ENCODE assay signal across 26 cellular contexts in genomic region chr21:32532636-32533035, GRCh38. TPM values are rescaled to one million over a fixed set of nuclear protein-coding genes. Genes with fewer than 3 reads are reported as not detected.
"Had no signal": no experiment of that assay in that cellular context is flagged by ENCODE, and none has a peak within 500 bp of the region (broad histone marks: within the 10 kb centered on the region; RNA-seq: fewer than 3 reads in every experiment).

No MANE protein-coding gene starts in this region.

- H3K9me3 Mint-ChIP-seq: activated CD4-positive, alpha-beta memory T cell treated with anti-CD3 and anti-CD28 coated beads for 36 hours; activated CD4-positive, alpha-beta T cell treated with anti-CD3 and anti-CD28 coated beads, Interleukin-2, amount 10 ng/mL, durations not matched to agents 24 days and 14 days; activated naive CD4-positive, alpha-beta T cell treated with anti-CD3 and anti-CD28 coated beads, Interleukin-2, amount 50 U/mL, for 24 hours; activated naive CD8-positive, alpha-beta T cell treated with anti-CD3 and anti-CD28 coated beads for 36 hours; activated naive CD8-positive, alpha-beta T cell treated with anti-CD3 and anti-CD28 coated beads, Interleukin-2, amount 50 U/mL, for 24 hours; activated T-cell treated with anti-CD3 and anti-CD28 coated beads, Interleukin-2, amount 50 U/mL, for 24 hours had no signal

- H3K36me3 ChIP-seq: adrenal gland, colonic mucosa, gastrocnemius medialis, heart left ventricle had no signal

- ATAC-seq: activated CD4-positive, alpha-beta T cell treated with anti-CD3 and anti-CD28 coated beads for 36 hours; activated naive CD8-positive, alpha-beta T cell treated with anti-CD3 and anti-CD28 coated beads, Interleukin-2, amount 50 U/mL, for 24 hours; activated T-cell treated with anti-CD3 and anti-CD28 coated beads, Interleukin-2, amount 50 U/mL, for 72 hours; body of pancreas; esophagus mucosa; foreskin keratinocyte; gastrocnemius medialis had no signal

- DNase-seq: activated CD4-positive, alpha-beta memory T cell treated with anti-CD3 and anti-CD28 coated beads for 36 hours; activated CD4-positive, alpha-beta T cell treated with anti-CD3 and anti-CD28 coated beads for 36 hours; activated CD4-positive, alpha-beta T cell treated with anti-CD3 and anti-CD28 coated beads, Interleukin-2, amount 10 ng/mL, durations not matched to agents 24 days and 14 days; activated CD4-positive, CD25-positive, alpha-beta regulatory T cell; activated CD4-positive, CD25-positive, alpha-beta regulatory T cell treated with anti-CD3 and anti-CD28 coated beads, Interleukin-2, amount 50 U/mL, for 72 hours; activated CD8-positive, alpha-beta memory T cell treated with anti-CD3 and anti-CD28 coated beads, Interleukin-2, amount 50 U/mL, for 48 hours; activated naive CD4-positive, alpha-beta T cell treated with anti-CD3 and anti-CD28 coated beads for 36 hours; activated naive CD8-positive, alpha-beta T cell treated with anti-CD3 and anti-CD28 coated beads for 36 hours; activated naive CD8-positive, alpha-beta T cell treated with anti-CD3 and anti-CD28 coated beads, Interleukin-2, amount 50 U/mL, for 24 hours; activated T-cell treated with anti-CD3 and anti-CD28 coated beads for 4 hours; activated T-cell treated with anti-CD3 and anti-CD28 coated beads, Interleukin-2, amount 50 U/mL, for 24 hours; activated T-cell treated with anti-CD3 and anti-CD28 coated beads, Interleukin-2, amount 50 U/mL, for 72 hours; adrenal gland; amygdala; aorta; body of pancreas; cerebellar nuclear complex; colonic mucosa; effector CD8-positive, alpha-beta T cell; foreskin keratinocyte; gastrocnemius medialis; glutamatergic neuron; heart left ventricle; T-helper 2 cell had no signal

- H3K4me1 ChIP-seq: adrenal gland, colonic mucosa, foreskin keratinocyte, gastrocnemius medialis, heart left ventricle had no signal

- H3K27me3 ChIP-seq: adrenal gland, body of pancreas, colonic mucosa, foreskin keratinocyte, gastrocnemius medialis, heart left ventricle had no signal

- H3K4me3 Mint-ChIP-seq: activated CD4-positive, alpha-beta memory T cell treated with anti-CD3 and anti-CD28 coated beads for 36 hours; activated CD4-positive, alpha-beta T cell treated with anti-CD3 and anti-CD28 coated beads for 36 hours; activated CD4-positive, alpha-beta T cell treated with anti-CD3 and anti-CD28 coated beads, Interleukin-2, amount 10 ng/mL, durations not matched to agents 24 days and 14 days; activated naive CD4-positive, alpha-beta T cell treated with anti-CD3 and anti-CD28 coated beads for 36 hours; activated naive CD4-positive, alpha-beta T cell treated with anti-CD3 and anti-CD28 coated beads, Interleukin-2, amount 50 U/mL, for 24 hours; activated naive CD8-positive, alpha-beta T cell treated with anti-CD3 and anti-CD28 coated beads for 36 hours; activated naive CD8-positive, alpha-beta T cell treated with anti-CD3 and anti-CD28 coated beads, Interleukin-2, amount 50 U/mL, for 24 hours; activated T-cell treated with anti-CD3 and anti-CD28 coated beads, Interleukin-2, amount 50 U/mL, for 24 hours; activated T-cell treated with anti-CD3 and anti-CD28 coated beads, Interleukin-2, amount 50 U/mL, for 72 hours had no signal

- H3K4me3 ChIP-seq: adrenal gland, body of pancreas, colonic mucosa, gastrocnemius medialis, heart left ventricle had no signal

- H3K27me3 Mint-ChIP-seq: activated CD4-positive, alpha-beta memory T cell treated with anti-CD3 and anti-CD28 coated beads for 36 hours; activated CD4-positive, alpha-beta T cell treated with anti-CD3 and anti-CD28 coated beads for 36 hours; activated naive CD4-positive, alpha-beta T cell treated with anti-CD3 and anti-CD28 coated beads, Interleukin-2, amount 50 U/mL, for 24 hours; activated naive CD8-positive, alpha-beta T cell treated with anti-CD3 and anti-CD28 coated beads for 36 hours; activated naive CD8-positive, alpha-beta T cell treated with anti-CD3 and anti-CD28 coated beads, Interleukin-2, amount 50 U/mL, for 24 hours; activated T-cell treated with anti-CD3 and anti-CD28 coated beads, Interleukin-2, amount 50 U/mL, for 24 hours had no signal

- H3K27ac ChIP-seq: adrenal gland, body of pancreas, colonic mucosa, foreskin keratinocyte, gastrocnemius medialis, heart left ventricle had no signal

- H3K36me3 Mint-ChIP-seq: activated CD4-positive, alpha-beta memory T cell treated with anti-CD3 and anti-CD28 coated beads for 36 hours; activated naive CD8-positive, alpha-beta T cell treated with anti-CD3 and anti-CD28 coated beads for 36 hours had no signal

- H3K9me3 ChIP-seq: adrenal gland, body of pancreas, colonic mucosa, gastrocnemius medialis, heart left ventricle had no signal

- H3K27ac Mint-ChIP-seq: activated CD4-positive, alpha-beta memory T cell treated with anti-CD3 and anti-CD28 coated beads for 36 hours; activated CD4-positive, alpha-beta T cell treated with anti-CD3 and anti-CD28 coated beads for 36 hours; activated CD4-positive, alpha-beta T cell treated with anti-CD3 and anti-CD28 coated beads, Interleukin-2, amount 10 ng/mL, durations not matched to agents 24 days and 14 days; activated naive CD4-positive, alpha-beta T cell treated with anti-CD3 and anti-CD28 coated beads for 36 hours; activated naive CD4-positive, alpha-beta T cell treated with anti-CD3 and anti-CD28 coated beads, Interleukin-2, amount 50 U/mL, for 24 hours; activated naive CD8-positive, alpha-beta T cell treated with anti-CD3 and anti-CD28 coated beads for 36 hours; activated naive CD8-positive, alpha-beta T cell treated with anti-CD3 and anti-CD28 coated beads, Interleukin-2, amount 50 U/mL, for 24 hours; activated T-cell treated with anti-CD3 and anti-CD28 coated beads, Interleukin-2, amount 50 U/mL, for 24 hours; activated T-cell treated with anti-CD3 and anti-CD28 coated beads, Interleukin-2, amount 50 U/mL, for 72 hours had no signal

RNA-seq across cellular contexts. Expression of gene TCP10L, which starts 52.7 kb away (rescaled TPM):
- total RNA-seq: esophagus mucosa had no signal
